ENCODE assay signal across 2 cellular contexts in genomic region chr2:14722919-14723559, GRCh38.
TF ChIP-seq lines count a peak whose summit lies in the region.

No MANE protein-coding gene starts in this region.

TF ChIP-seq in SK-N-SH, 30 proteins besides CTCF, POLR2A, EP300 and RAD21 (continued from another document):
- TF ChIP-seq ZBTB33 (IDR thresholded peaks at IDR 0.05; ENCODE audit: borderline replicate concordance, low read depth): no peak
- no peak for TF ChIP-seq FOXJ3 (CRISPR knock-in tag; IDR thresholded peaks at IDR 0.05)
- no peak for TF ChIP-seq NFIC (IDR thresholded peaks at IDR 0.05; ENCODE audit: borderline replicate concordance)
- no peak for TF ChIP-seq MAX (IDR thresholded peaks at IDR 0.05; ENCODE audit: low read depth)
- no peak for TF ChIP-seq SMC3 (IDR thresholded peaks at IDR 0.05; ENCODE audit: low read depth, low read length)
- TF ChIP-seq SIN3A (IDR thresholded peaks at IDR 0.05; ENCODE audit: borderline replicate concordance, low read depth, low read length): no peak
- no peak for TF ChIP-seq IRF3 (IDR thresholded peaks at IDR 0.05; ENCODE audit: low read depth, low read length)
- no peak for TF ChIP-seq RCOR1 (IDR thresholded peaks at IDR 0.05; ENCODE audit: low read length)
TF ChIP-seq in SK-N-SH: peak in this region for 0.

TF ChIP-seq in SK-N-SH treated with all-trans-retinoic acid at 6 μM for 48 hours, 23 proteins besides CTCF, POLR2A, EP300 and RAD21 (continued from another document):
- TF ChIP-seq CSRNP3 (CRISPR knock-in tag; IDR thresholded peaks at IDR 0.05): no peak
- TF ChIP-seq PPARA (CRISPR knock-in tag; IDR thresholded peaks at IDR 0.05; ENCODE audit: borderline replicate concordance): no peak
- no peak for TF ChIP-seq POU6F1 (CRISPR knock-in tag; IDR thresholded peaks at IDR 0.05; ENCODE audit: borderline replicate concordance, low read depth)
- no peak for TF ChIP-seq ZC3H10 (CRISPR knock-in tag; IDR thresholded peaks at IDR 0.05)
- TF ChIP-seq CSDC2 (CRISPR knock-in tag; IDR thresholded peaks at IDR 0.05): no peak
- TF ChIP-seq TCF4 (CRISPR knock-in tag; IDR thresholded peaks at IDR 0.05; ENCODE audit: borderline replicate concordance): no peak
- TF ChIP-seq TSHZ2 (CRISPR knock-in tag; IDR thresholded peaks at IDR 0.05): no peak
